Comparison of ENCODE assay signal across 18 cellular contexts in genomic region chr4:168655182-168655581, GRCh38.
DNase-seq lines count a peak whose midpoint lies in the region; ATAC-seq and TF ChIP-seq lines count a peak whose summit lies in the region.
"Had no signal": no experiment of that assay in that cellular context is flagged by ENCODE, and none has a peak within 500 bp of the region (broad histone marks: within the 10 kb centered on the region; RNA-seq: fewer than 3 reads in every experiment).

No MANE protein-coding gene starts in this region.

- H3K4me3 ChIP-seq in epithelial cell of esophagus (ENCODE audit: low read length) (peak overlapping the region; percentile 37), Caco-2 (ENCODE audit: low read depth, low read length) (no peak overlapping the region)
- no peak overlapping the region for H3K4me3 ChIP-seq in CD8-positive, alpha-beta T cell (ENCODE audit: low read depth, low read length)
- H3K4me3 ChIP-seq: ovary, SJSA1, tibial artery had no signal

- no peaks in the 10 kb centered on the region for H3K4me1 Mint-ChIP-seq in activated naive CD8-positive, alpha-beta T cell treated with anti-CD3 and anti-CD28 coated beads, Interleukin-2, amount 10 ng/mL, durations not matched to agents 7 days and 5 days
- H3K4me1 Mint-ChIP-seq in activated naive CD8-positive, alpha-beta T cell treated with anti-CD3 and anti-CD28 coated beads, Interleukin-2, amount 50 U/mL, for 24 hours = no peaks in the 10 kb centered on the region
- H3K4me1 Mint-ChIP-seq in osteocyte (ENCODE audit: unreplicated experiment) = peaks cover 96% of the 10 kb centered on the region
- H3K4me1 Mint-ChIP-seq in Caco-2 (ENCODE audit: low read depth, unreplicated experiment) = no peaks in the 10 kb centered on the region
- H3K4me1 Mint-ChIP-seq in CD8-positive, alpha-beta T cell (ENCODE audit: low read depth) = peaks cover 3% of the 10 kb centered on the region
- H3K4me1 Mint-ChIP-seq: activated naive CD4-positive, alpha-beta T cell treated with anti-CD3 and anti-CD28 coated beads, Interleukin-2, amount 10 ng/mL, durations not matched to agents 7 days and 5 days had no signal

- TF ChIP-seq CTCF in epithelial cell of esophagus (IDR thresholded peaks at IDR 0.05; ENCODE audit: insufficient read depth, low read depth, low read length, missing control alignments) (no peak), osteocyte (IDR thresholded peaks at IDR 0.05) (no peak), Caco-2 (IDR thresholded peaks at IDR 0.05; ENCODE audit: insufficient read depth in 1 of 2, low read depth in 1 of 2, low read length in 1 of 2, severe bottlenecking in 1 of 2, unreplicated experiment in 1 of 2) (no peak)
- TF ChIP-seq CTCF in CD8-positive, alpha-beta T cell (IDR thresholded peaks at IDR 0.05) = no peak

- H3K36me3 Mint-ChIP-seq in activated naive CD8-positive, alpha-beta T cell treated with anti-CD3 and anti-CD28 coated beads, Interleukin-2, amount 10 ng/mL, durations not matched to agents 7 days and 5 days = no peaks in the 10 kb centered on the region
- no peaks in the 10 kb centered on the region for H3K36me3 Mint-ChIP-seq in activated naive CD8-positive, alpha-beta T cell treated with anti-CD3 and anti-CD28 coated beads, Interleukin-2, amount 50 U/mL, for 24 hours (ENCODE audit: low read depth)
- peaks cover 14% of the 10 kb centered on the region for H3K36me3 Mint-ChIP-seq in osteocyte (ENCODE audit: unreplicated experiment)
- no peaks in the 10 kb centered on the region for H3K36me3 Mint-ChIP-seq in Caco-2 (ENCODE audit: insufficient read depth, unreplicated experiment)
- no peaks in the 10 kb centered on the region for H3K36me3 Mint-ChIP-seq in CD8-positive, alpha-beta T cell
- H3K36me3 Mint-ChIP-seq: activated naive CD4-positive, alpha-beta T cell treated with anti-CD3 and anti-CD28 coated beads, Interleukin-2, amount 10 ng/mL, durations not matched to agents 7 days and 5 days had no signal

- BruUV-seq in Caco-2 (replicated peaks; lab: Mats Ljungman, UMichigan) = no TSS peak

- no peaks in the 10 kb centered on the region for H3K9me3 Mint-ChIP-seq in activated naive CD8-positive, alpha-beta T cell treated with anti-CD3 and anti-CD28 coated beads, Interleukin-2, amount 10 ng/mL, durations not matched to agents 7 days and 5 days
- H3K9me3 Mint-ChIP-seq in activated naive CD8-positive, alpha-beta T cell treated with anti-CD3 and anti-CD28 coated beads, Interleukin-2, amount 50 U/mL, for 24 hours = no peaks in the 10 kb centered on the region
- H3K9me3 Mint-ChIP-seq in osteocyte (ENCODE audit: unreplicated experiment) (no peaks in the 10 kb centered on the region), Caco-2 (ENCODE audit: unreplicated experiment) (no peaks in the 10 kb centered on the region)
- no peaks in the 10 kb centered on the region for H3K9me3 Mint-ChIP-seq in CD8-positive, alpha-beta T cell
- H3K9me3 Mint-ChIP-seq: activated naive CD4-positive, alpha-beta T cell treated with anti-CD3 and anti-CD28 coated beads, Interleukin-2, amount 10 ng/mL, durations not matched to agents 7 days and 5 days had no signal

- no peak overlapping the region for H3K27ac ChIP-seq in CD8-positive, alpha-beta T cell (ENCODE audit: low read depth, low read length)
- H3K27ac ChIP-seq: ovary, SJSA1, tibial artery had no signal

- no peak overlapping the region for H3K27ac Mint-ChIP-seq in activated naive CD8-positive, alpha-beta T cell treated with anti-CD3 and anti-CD28 coated beads, Interleukin-2, amount 10 ng/mL, durations not matched to agents 7 days and 5 days
- no peak overlapping the region for H3K27ac Mint-ChIP-seq in activated naive CD8-positive, alpha-beta T cell treated with anti-CD3 and anti-CD28 coated beads, Interleukin-2, amount 50 U/mL, for 24 hours
- H3K27ac Mint-ChIP-seq in osteocyte (ENCODE audit: unreplicated experiment) (peak overlapping the region; percentile 85), Caco-2 (ENCODE audit: unreplicated experiment) (no peak overlapping the region)
- no peak overlapping the region for H3K27ac Mint-ChIP-seq in CD8-positive, alpha-beta T cell
- H3K27ac Mint-ChIP-seq: activated CD4-positive, alpha-beta T cell treated with anti-CD3 and anti-CD28 coated beads for 36 hours; activated naive CD4-positive, alpha-beta T cell treated with anti-CD3 and anti-CD28 coated beads, Interleukin-2, amount 10 ng/mL, durations not matched to agents 7 days and 5 days had no signal

- intact Hi-C loops in Caco-2 (cut with micrococcal nuclease; ENCODE audit: unreplicated experiment) = no loop called here
- intact Hi-C loops in CD8-positive, alpha-beta T cell (cut with DNase I, micrococcal nuclease) = no loop called here

- peaks cover 42% of the 10 kb centered on the region for H3K27me3 Mint-ChIP-seq in activated naive CD8-positive, alpha-beta T cell treated with anti-CD3 and anti-CD28 coated beads, Interleukin-2, amount 10 ng/mL, durations not matched to agents 7 days and 5 days
- H3K27me3 Mint-ChIP-seq in activated naive CD8-positive, alpha-beta T cell treated with anti-CD3 and anti-CD28 coated beads, Interleukin-2, amount 50 U/mL, for 24 hours = peaks cover 16% of the 10 kb centered on the region
- no peaks in the 10 kb centered on the region for H3K27me3 Mint-ChIP-seq in osteocyte (ENCODE audit: unreplicated experiment)
- peaks cover 21% of the 10 kb centered on the region for H3K27me3 Mint-ChIP-seq in Caco-2 (ENCODE audit: insufficient read depth, unreplicated experiment)
- H3K27me3 Mint-ChIP-seq in CD8-positive, alpha-beta T cell (ENCODE audit: low read depth) = peaks cover 13% of the 10 kb centered on the region

- peak; percentile 10 for ATAC-seq in activated naive CD8-positive, alpha-beta T cell treated with anti-CD3 and anti-CD28 coated beads, Interleukin-2, amount 10 ng/mL, durations not matched to agents 7 days and 5 days (ENCODE audit: low read depth)
- ATAC-seq in activated naive CD8-positive, alpha-beta T cell treated with anti-CD3 and anti-CD28 coated beads, Interleukin-2, amount 50 U/mL, for 24 hours = no peak
- ATAC-seq in HG03571 (IDR thresholded peaks at IDR 0.05; ENCODE audit: unreplicated experiment) = no peak
- no peak for ATAC-seq in CD8-positive, alpha-beta T cell
- ATAC-seq: activated CD4-positive, alpha-beta T cell treated with anti-CD3 and anti-CD28 coated beads for 36 hours had no signal

- CTCF ChIA-PET in Caco-2 (lab: Charles Lee) = no interaction called here
- CTCF ChIA-PET in CD8-positive, alpha-beta T cell (lab: Charles Lee) = no interaction called here

- no peaks in the 10 kb centered on the region for H3K36me3 ChIP-seq in Caco-2 (ENCODE audit: control insufficient read depth, insufficient read depth, low read length)
- no peaks in the 10 kb centered on the region for H3K36me3 ChIP-seq in CD8-positive, alpha-beta T cell (ENCODE audit: insufficient read depth, low read length)
- H3K36me3 ChIP-seq: ovary, SJSA1, tibial artery had no signal

- H3K9me3 ChIP-seq in Caco-2 = no peaks in the 10 kb centered on the region
- no peaks in the 10 kb centered on the region for H3K9me3 ChIP-seq in CD8-positive, alpha-beta T cell (ENCODE audit: low read length)
- H3K9me3 ChIP-seq: ovary, SJSA1, tibial artery had no signal

- no peaks in the 10 kb centered on the region for H3K4me1 ChIP-seq in Caco-2
- no peaks in the 10 kb centered on the region for H3K4me1 ChIP-seq in CD8-positive, alpha-beta T cell (ENCODE audit: insufficient read depth, low read length)

- POLR2A ChIA-PET in activated naive CD8-positive, alpha-beta T cell treated with anti-CD3 and anti-CD28 coated beads, Interleukin-2, amount 10 ng/mL, durations not matched to agents 7 days and 5 days (lab: Charles Lee) = no interaction called here
- POLR2A ChIA-PET in Caco-2 (lab: Charles Lee) = no interaction called here
- POLR2A ChIA-PET in CD8-positive, alpha-beta T cell (lab: Charles Lee) = no interaction called here

- DNase-seq in activated naive CD8-positive, alpha-beta T cell treated with anti-CD3 and anti-CD28 coated beads, Interleukin-2, amount 10 ng/mL, durations not matched to agents 7 days and 5 days = no peak
- no peak for DNase-seq in activated naive CD8-positive, alpha-beta T cell treated with anti-CD3 and anti-CD28 coated beads, Interleukin-2, amount 50 U/mL, for 24 hours
- DNase-seq in epithelial cell of esophagus (ENCODE audit: low read depth) = no peak
- no peak for DNase-seq in osteocyte (ENCODE audit: extremely low spot score, unreplicated experiment)
- no peak for DNase-seq in Caco-2
- no peak for DNase-seq in CD8-positive, alpha-beta T cell
- DNase-seq in NCI-H1105 (lab: John Stamatoyannopoulos, UW) = no peak
- DNase-seq: activated CD4-positive, alpha-beta T cell treated with anti-CD3 and anti-CD28 coated beads for 36 hours; activated naive CD4-positive, alpha-beta T cell treated with anti-CD3 and anti-CD28 coated beads, Interleukin-2, amount 10 ng/mL, durations not matched to agents 7 days and 5 days; dermis blood vessel endothelial cell; kidney; NCI-H146; NCI-H226; ovary; T-helper 9 cell; tibial artery had no signal

- no peaks in the 10 kb centered on the region for H3K27me3 ChIP-seq in Caco-2 (replicated peaks; ENCODE audit: control insufficient read depth, insufficient read depth, low read length)
- no peaks in the 10 kb centered on the region for H3K27me3 ChIP-seq in CD8-positive, alpha-beta T cell (ENCODE audit: insufficient read depth, low read length)
- H3K27me3 ChIP-seq: ovary, SJSA1, tibial artery had no signal

- no peak overlapping the region for H3K4me3 Mint-ChIP-seq in activated naive CD8-positive, alpha-beta T cell treated with anti-CD3 and anti-CD28 coated beads, Interleukin-2, amount 10 ng/mL, durations not matched to agents 7 days and 5 days
- no peak overlapping the region for H3K4me3 Mint-ChIP-seq in activated naive CD8-positive, alpha-beta T cell treated with anti-CD3 and anti-CD28 coated beads, Interleukin-2, amount 50 U/mL, for 24 hours
- H3K4me3 Mint-ChIP-seq in osteocyte (ENCODE audit: unreplicated experiment) (peak overlapping the region; percentile 37), Caco-2 (ENCODE audit: unreplicated experiment) (no peak overlapping the region)
- no peak overlapping the region for H3K4me3 Mint-ChIP-seq in CD8-positive, alpha-beta T cell
- H3K4me3 Mint-ChIP-seq: activated CD4-positive, alpha-beta T cell treated with anti-CD3 and anti-CD28 coated beads for 36 hours; activated naive CD4-positive, alpha-beta T cell treated with anti-CD3 and anti-CD28 coated beads, Interleukin-2, amount 10 ng/mL, durations not matched to agents 7 days and 5 days had no signal
